8 cellular contexts compared by ENCODE assay signal in genomic region chr12:101698782-101699347, GRCh38. TPM values are rescaled to one million over a fixed set of nuclear protein-coding genes. Genes with fewer than 3 reads are reported as not detected.
A peak's percentile ranks its signal among the peaks of the same experiment; 100 is the strongest.
DNase-seq lines count a peak whose midpoint lies in the region; ATAC-seq and TF ChIP-seq lines count a peak whose summit lies in the region.

No MANE protein-coding gene starts in this region.

- H3K79me2 ChIP-seq in OCI-LY1 (ENCODE audit: insufficient read depth, low read length): peaks cover 56% of the 10 kb centered on the region

- H3F3A ChIP-seq in OCI-LY1 (ENCODE audit: insufficient read depth, low read length): no peaks in the 10 kb centered on the region

- peak overlapping the region; percentile 89 for H3K4me3 ChIP-seq in OCI-LY1 (ENCODE audit: low read depth, low read length, poor library complexity, severe bottlenecking)
- H3K4me3 ChIP-seq in colonic mucosa: peak overlapping the region; percentile 86
- H3K4me3 ChIP-seq in mesodermal cell (ENCODE audit: extremely low read depth, insufficient read depth, low read length, poor library complexity, severe bottlenecking): peak overlapping the region; percentile 75
- peak overlapping the region; percentile 84 to 96 for H3K4me3 ChIP-seq in vagina

- WGBS in mesodermal cell (ENCODE audit: insufficient coverage in 2 of 2), 2 experiments: 82 to 84% methylated on average over 10 of the region's 12 CpGs

- POLR2A ChIA-PET in GM10248 (lab: Yijun Ruan, JAX): no interaction called here

- 0 out of 2 replicates have a peak, but pooled peaks cover 3% of the 10 kb centered on the region for H3K9me3 ChIP-seq in OCI-LY1 (ENCODE audit: low read length)
- H3K9me3 ChIP-seq in colonic mucosa: no peaks in the 10 kb centered on the region
- H3K9me3 ChIP-seq in mesodermal cell (ENCODE audit: control insufficient read depth, low read length): no peaks in the 10 kb centered on the region
- no peaks in the 10 kb centered on the region for H3K9me3 ChIP-seq in vagina

- H3K27me3 ChIP-seq in OCI-LY1 (ENCODE audit: insufficient read depth, low read length) (no peaks in the 10 kb centered on the region), colonic mucosa (no peaks in the 10 kb centered on the region), vagina (no peaks in the 10 kb centered on the region)

- TF ChIP-seq POLR2A in vagina (IDR thresholded peaks at IDR 0.05): no peak

- TF ChIP-seq CTCF in GM10248 (IDR thresholded peaks at IDR 0.05; ENCODE audit: control extremely low read depth, extremely low read depth, low read depth, missing control alignments) (peak; percentile 22), OCI-LY1 (IDR thresholded peaks at IDR 0.05; ENCODE audit: low read length) (peak; percentile 57), colonic mucosa (IDR thresholded peaks at IDR 0.05) (no peak), vagina (IDR thresholded peaks at IDR 0.05) (no peak)

- H3K4me1 ChIP-seq in OCI-LY1 (ENCODE audit: insufficient read depth, low read length, severe bottlenecking) (peaks cover 53% of the 10 kb centered on the region), colonic mucosa (peaks cover 14% of the 10 kb centered on the region), mesodermal cell (ENCODE audit: control insufficient read depth, insufficient read depth, low read length, poor library complexity, severe bottlenecking) (no peaks in the 10 kb centered on the region), vagina (peaks cover 73% of the 10 kb centered on the region)

- no peak overlapping the region for H2AFZ ChIP-seq in OCI-LY1 (ENCODE audit: low read length)

- peak overlapping the region; percentile 87 for H3K27ac ChIP-seq in OCI-LY1 (ENCODE audit: low read depth, low read length, poor library complexity, severe bottlenecking)
- H3K27ac ChIP-seq in colonic mucosa: peak overlapping the region; percentile 93
- H3K27ac ChIP-seq in mesodermal cell (ENCODE audit: low read depth, low read length, severe bottlenecking): no peak overlapping the region
- H3K27ac ChIP-seq in vagina: peak overlapping the region; percentile 92

- H4K20me1 ChIP-seq in OCI-LY1 (ENCODE audit: insufficient read depth, low read length): no peaks in the 10 kb centered on the region

- peaks cover 4% of the 10 kb centered on the region; the same call in 1 of the 2 replicates for H3K36me3 ChIP-seq in OCI-LY1 (ENCODE audit: insufficient read depth, low read length)
- H3K36me3 ChIP-seq in colonic mucosa: no peaks in the 10 kb centered on the region
- no peaks in the 10 kb centered on the region for H3K36me3 ChIP-seq in mesodermal cell (ENCODE audit: control insufficient read depth, insufficient read depth, low read length)
- H3K36me3 ChIP-seq in vagina: no peaks in the 10 kb centered on the region

- peak overlapping the region; percentile 87 for H3K4me2 ChIP-seq in OCI-LY1 (ENCODE audit: low read length)

- peak; percentile 26 for DNase-seq in GM10248 (ENCODE audit: extremely low spot score)
- DNase-seq in colonic mucosa: no peak
- no peak for DNase-seq in vagina (ENCODE audit: extremely low spot score in 2 of 2)
- DNase-seq in NAMALWA (ENCODE audit: low spot score): no peak

- intact Hi-C loops in colonic mucosa (cut with DNase I) (no loop called here), vagina (cut with DNase I) (no loop called here)

- ATAC-seq in GM21786 (IDR thresholded peaks at IDR 0.05; ENCODE audit: unreplicated experiment): no peak
- no peak for ATAC-seq in esophagus mucosa

- H3K9ac ChIP-seq in OCI-LY1 (ENCODE audit: low read length): peak overlapping the region; percentile 88
- H3K9ac ChIP-seq in colonic mucosa (ENCODE audit: low read depth in 2 of 2, low read length in 2 of 2): peak overlapping the region in 1 of 2 donors; percentile 81

- no peaks in the 10 kb centered on the region for H3K9me2 ChIP-seq in OCI-LY1 (ENCODE audit: low read depth, low read length)

- CTCF ChIA-PET in GM10248 (lab: Yijun Ruan, JAX): interaction anchor here (0.8 to 3.2 kb wide), 6 partner anchors 9 to 73 kb away, joined by 3 to 12 read pairs (median 4); no protein-coding TSS in a partner anchor

RNA-seq across cellular contexts. Expression of gene CHPT1, which starts 1.4 kb away (rescaled TPM):
- 100 to 1,000 TPM in 1 of 2 donors, 10 to 100 TPM in 1; 88.6 to 108 TPM for total RNA-seq in colonic mucosa
- 19.0 TPM for polyA plus RNA-seq in mesodermal cell (2013, experiment 1 of 2)
- polyA plus RNA-seq in mesodermal cell (2013, experiment 2 of 2): 21.2 TPM
- total RNA-seq in vagina: 84.7 TPM
- 8.0 TPM for total RNA-seq in esophagus mucosa

RNA-seq across cellular contexts. Expression of gene SYCP3, which starts 40.4 kb away (rescaled TPM):
- total RNA-seq in colonic mucosa: under 1 TPM in 1 of 2 donors, not detected in 1; 0.35 TPM
- polyA plus RNA-seq in mesodermal cell (2013, experiment 1 of 2): 0.44 TPM
- polyA plus RNA-seq in mesodermal cell (2013, experiment 2 of 2): not detected
- not detected for total RNA-seq in vagina
- 0.12 TPM for total RNA-seq in esophagus mucosa

Comparison
In these comparisons a context has a peak if more than half of its experiments do, and no peak if none do; other contexts are left out.
1. CTCF ChIP-seq: peak in GM10248 (single experiment) and OCI-LY1 (single experiment); none in colonic mucosa (single experiment) and vagina (0 of 3).
2. Peak in every context shown above with its lines, with median percentiles within 50 percentile points of each other: H3K4me3 ChIP-seq.